ENCODE assay signal across 1 cellular context in genomic region chr20:1618954-1619550, GRCh38.
A peak's percentile ranks its signal among the peaks of the same experiment; 100 is the strongest.
TF ChIP-seq lines count a peak whose summit lies in the region.

No MANE protein-coding gene starts in this region.

TF ChIP-seq in GM12878, 131 proteins besides CTCF, POLR2A, EP300 and RAD21 (continued from another document):
- no peak for TF ChIP-seq CHD2 (IDR thresholded peaks at IDR 0.05; ENCODE audit: borderline replicate concordance, low read depth, low read length)
- no peak for TF ChIP-seq RELA (IDR thresholded peaks at IDR 0.05; ENCODE audit: borderline replicate concordance, partially characterized antibody)
- peak; percentile 82; the same call in 1 of the 2 replicates for TF ChIP-seq NFXL1 (IDR thresholded peaks at IDR 0.05; ENCODE audit: borderline replicate concordance)
- no peak for TF ChIP-seq MLLT1 (IDR thresholded peaks at IDR 0.05)
- TF ChIP-seq NRF1 (conservative IDR thresholded peaks at IDR 0.05; ENCODE audit: low read depth, low read length): no peak
- TF ChIP-seq KDM1A (IDR thresholded peaks at IDR 0.05; ENCODE audit: borderline replicate concordance): no peak
- TF ChIP-seq ZNF24 (IDR thresholded peaks at IDR 0.05): no peak
- TF ChIP-seq CBFB (IDR thresholded peaks at IDR 0.05; ENCODE audit: low read depth): no peak
- TF ChIP-seq KLF5 (IDR thresholded peaks at IDR 0.05; ENCODE audit: partially characterized antibody): no peak
- no peak for TF ChIP-seq ATF2 (IDR thresholded peaks at IDR 0.05; ENCODE audit: low read length)
- no peak for TF ChIP-seq ZNF207 (IDR thresholded peaks at IDR 0.05; ENCODE audit: borderline replicate concordance)
- TF ChIP-seq SPI1 (IDR thresholded peaks at IDR 0.05; ENCODE audit: borderline replicate concordance, insufficient read depth, low read depth, low read length): peak; percentile 5; the same call in 1 of the 2 replicates
